Comparison of ENCODE assay signal across 12 cellular contexts in genomic region chr1:198667796-198668195, GRCh38. TPM values are rescaled to one million over a fixed set of nuclear protein-coding genes. Genes with fewer than 3 reads are reported as not detected.
DNase-seq lines count a peak whose midpoint lies in the region; ATAC-seq and TF ChIP-seq lines count a peak whose summit lies in the region.
"Had no signal": no experiment of that assay in that cellular context is flagged by ENCODE, and none has a peak within 500 bp of the region (broad histone marks: within the 10 kb centered on the region; RNA-seq: fewer than 3 reads in every experiment).

No MANE protein-coding gene starts in this region.

- no peak for TF ChIP-seq CTCF in body of pancreas (IDR thresholded peaks at IDR 0.05)

- peaks cover 95% of the 10 kb centered on the region for H3K4me1 Mint-ChIP-seq in activated T-cell treated with anti-CD3 and anti-CD28 coated beads, Interleukin-2, amount 50 U/mL, for 72 hours (ENCODE audit: low read depth)
- H3K4me1 Mint-ChIP-seq in stimulated activated effector memory CD8-positive, alpha-beta T cell treated with anti-CD3 and anti-CD28 coated beads, Interleukin-12 subunit alpha, Interleukin-12 subunit beta, amount 100 ng/mL, for 72 hours: peaks cover 81% of the 10 kb centered on the region

- TF ChIP-seq POLR2A in body of pancreas (IDR thresholded peaks at IDR 0.05): no peak

- no peak for ATAC-seq in activated T-cell treated with anti-CD3 and anti-CD28 coated beads, Interleukin-2, amount 50 U/mL, for 72 hours (replicated peaks in 1 of 2)
- ATAC-seq in stimulated activated effector memory CD8-positive, alpha-beta T cell treated with anti-CD3 and anti-CD28 coated beads, Interleukin-12 subunit alpha, Interleukin-12 subunit beta, amount 100 ng/mL, for 72 hours: no peak
- ATAC-seq in body of pancreas: no peak
- ATAC-seq: gastrocnemius medialis had no signal

- H3K27me3 ChIP-seq in SJSA1 (replicated peaks) (no peaks in the 10 kb centered on the region), body of pancreas (no peaks in the 10 kb centered on the region)
- H3K27me3 ChIP-seq: gastrocnemius medialis had no signal

- no peak overlapping the region for H3K4me3 ChIP-seq in SJSA1
- H3K4me3 ChIP-seq in body of pancreas: no peak overlapping the region
- H3K4me3 ChIP-seq: gastrocnemius medialis had no signal

- H3K4me1 ChIP-seq in SJSA1 (replicated peaks) (peaks cover 49% of the 10 kb centered on the region), body of pancreas (no peaks in the 10 kb centered on the region)
- H3K4me1 ChIP-seq: gastrocnemius medialis had no signal

- H3K27me3 Mint-ChIP-seq in activated T-cell treated with anti-CD3 and anti-CD28 coated beads, Interleukin-2, amount 50 U/mL, for 72 hours (ENCODE audit: low read depth): no peaks in the 10 kb centered on the region

- peak overlapping the region; percentile 68 for H3K27ac ChIP-seq in SJSA1
- H3K27ac ChIP-seq in body of pancreas: no peak overlapping the region
- H3K27ac ChIP-seq: gastrocnemius medialis, parathyroid adenoma had no signal

- peak overlapping the region; percentile 78 to 87 for H3K4me3 Mint-ChIP-seq in activated T-cell treated with anti-CD3 and anti-CD28 coated beads, Interleukin-2, amount 50 U/mL, for 72 hours
- H3K4me3 Mint-ChIP-seq in stimulated activated effector memory CD8-positive, alpha-beta T cell treated with anti-CD3 and anti-CD28 coated beads, Interleukin-12 subunit alpha, Interleukin-12 subunit beta, amount 100 ng/mL, for 72 hours: peak overlapping the region; percentile 71

- no peaks in the 10 kb centered on the region for H3K9me3 ChIP-seq in SJSA1 (replicated peaks)
- no peaks in the 10 kb centered on the region for H3K9me3 ChIP-seq in body of pancreas
- H3K9me3 ChIP-seq: gastrocnemius medialis had no signal

- no peaks in the 10 kb centered on the region for H3K36me3 ChIP-seq in SJSA1
- H3K36me3 ChIP-seq in body of pancreas (replicated peaks in 1 of 2; ENCODE audit: insufficient read depth in 1 of 2, low read depth in 2 of 2): no peaks in the 10 kb centered on the region
- H3K36me3 ChIP-seq: gastrocnemius medialis had no signal

- no peak for DNase-seq in activated T-cell treated with anti-CD3 and anti-CD28 coated beads, Interleukin-2, amount 50 U/mL, for 72 hours
- DNase-seq in activated T-cell treated with anti-CD3 and anti-CD28 coated beads for 4 hours: no peak
- DNase-seq in SJSA1 (ENCODE audit: low read depth in 1 of 2, low spot score in 2 of 2): peak in 1 of 2 experiments; percentile 49
- DNase-seq in dedifferentiated amniotic fluid mesenchymal stem cell (ENCODE audit: extremely low spot score): peak; percentile 46
- DNase-seq in stimulated activated effector memory CD8-positive, alpha-beta T cell treated with anti-CD3 and anti-CD28 coated beads, Interleukin-12 subunit alpha, Interleukin-12 subunit beta, amount 100 ng/mL, for 72 hours (ENCODE audit: low spot score in 2 of 2): no peak
- no peak for DNase-seq in stimulated activated CD4-positive, alpha-beta T cell treated with anti-CD3 and anti-CD28 coated beads, Interleukin-15, amount 100 ng/mL, for 24 hours
- DNase-seq in GM19240 (ENCODE audit: insufficient read length, low spot score): no peak
- DNase-seq in body of pancreas: no peak
- DNase-seq: effector CD4-positive, alpha-beta T cell; gastrocnemius medialis; NCI-H1092 treated with DMSO at 0.1 percent for 48 hours had no signal

- H3K27ac Mint-ChIP-seq in activated T-cell treated with anti-CD3 and anti-CD28 coated beads, Interleukin-2, amount 50 U/mL, for 72 hours: peak overlapping the region; percentile 95
- H3K27ac Mint-ChIP-seq in stimulated activated effector memory CD8-positive, alpha-beta T cell treated with anti-CD3 and anti-CD28 coated beads, Interleukin-12 subunit alpha, Interleukin-12 subunit beta, amount 100 ng/mL, for 72 hours: peak overlapping the region; percentile 98

- H3K9me3 Mint-ChIP-seq in activated T-cell treated with anti-CD3 and anti-CD28 coated beads, Interleukin-2, amount 50 U/mL, for 72 hours: no peaks in the 10 kb centered on the region
- no peaks in the 10 kb centered on the region for H3K9me3 Mint-ChIP-seq in stimulated activated effector memory CD8-positive, alpha-beta T cell treated with anti-CD3 and anti-CD28 coated beads, Interleukin-12 subunit alpha, Interleukin-12 subunit beta, amount 100 ng/mL, for 72 hours

- H3K36me3 Mint-ChIP-seq in activated T-cell treated with anti-CD3 and anti-CD28 coated beads, Interleukin-2, amount 50 U/mL, for 72 hours (ENCODE audit: insufficient read depth in 2 of 2): peaks cover 24 to 40% of the 10 kb centered on the region in 2 donors
- H3K36me3 Mint-ChIP-seq in stimulated activated effector memory CD8-positive, alpha-beta T cell treated with anti-CD3 and anti-CD28 coated beads, Interleukin-12 subunit alpha, Interleukin-12 subunit beta, amount 100 ng/mL, for 72 hours: peaks cover 94% of the 10 kb centered on the region

- intact Hi-C loops in body of pancreas (cut with DNase I): no loop called here

RNA-seq across cellular contexts. Expression of gene PTPRC, which starts 29.0 kb away (rescaled TPM):
- 100 to 1,000 TPM; 490 to 545 TPM for total RNA-seq in activated T-cell treated with anti-CD3 and anti-CD28 coated beads, Interleukin-2, amount 50 U/mL, for 72 hours
- not detected in 2 replicates for total RNA-seq in SJSA1 (2014; rRNA removed; shearing (Covaris generic))
- 1 to 10 TPM; 3.3 to 9.9 TPM for total RNA-seq in body of pancreas

Comparison
In these comparisons a context has a peak if more than half of its experiments do, and no peak if none do; other contexts are left out.
1. RNA of gene PTPRC, which starts 29.0 kb away (total RNA-seq): 490 to 545 TPM in activated T-cell treated with anti-CD3 and anti-CD28 coated beads, Interleukin-2, amount 50 U/mL, for 72 hours; 3.3 to 9.9 TPM in body of pancreas and not detected in SJSA1; every median in the first group is over 10 times any median in the second.